ENCODE assay signal across 9 cellular contexts in the genomic region with DNA sequence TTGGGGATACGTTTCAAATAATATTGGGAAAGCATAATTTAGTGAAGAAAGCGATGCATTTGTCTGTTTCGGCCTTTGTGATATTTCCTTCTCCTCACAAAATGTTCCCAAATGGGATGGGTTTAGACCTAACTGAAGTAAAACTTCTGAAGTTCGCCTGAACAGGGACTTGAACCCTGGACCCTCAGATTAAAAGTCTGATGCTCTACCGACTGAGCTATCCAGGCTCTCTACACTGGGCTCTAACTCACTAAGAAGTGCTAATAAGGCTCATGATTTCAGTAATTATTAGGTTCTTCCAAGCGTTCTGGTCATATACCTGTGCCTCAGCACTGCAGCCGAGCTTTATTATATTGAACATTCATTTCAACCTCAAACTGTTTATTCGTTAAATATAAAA.
DNase-seq lines count a peak whose midpoint lies in the region; ATAC-seq and TF ChIP-seq lines count a peak whose summit lies in the region.
"Had no signal": no experiment of that assay in that cellular context is flagged by ENCODE, and none has a peak within 500 bp of the region (broad histone marks: within the 10 kb centered on the region; RNA-seq: fewer than 3 reads in every experiment).

No MANE protein-coding gene starts in this region.

- ATAC-seq in HG03095 (IDR thresholded peaks at IDR 0.05; ENCODE audit: unreplicated experiment) = no peak

- 0 to 19% methylated on average over 1 to 5 of the region's 8 CpGs for WGBS in mesodermal cell (ENCODE audit: insufficient coverage in 2 of 2), 2 experiments

- H3K4me1 ChIP-seq in mesodermal cell (ENCODE audit: control insufficient read depth, insufficient read depth, low read length, poor library complexity, severe bottlenecking) = no peaks in the 10 kb centered on the region

- TF ChIP-seq CTCF in GM12864 (IDR thresholded peaks at IDR 0.05; ENCODE audit: low read depth, low read length, missing control alignments) (no peak), WI38 (IDR thresholded peaks at IDR 0.05; ENCODE audit: low read depth, low read length) (no peak)

- H3K36me3 ChIP-seq in mesodermal cell (ENCODE audit: control insufficient read depth, insufficient read depth, low read length) = no peaks in the 10 kb centered on the region
- H3K36me3 ChIP-seq: thoracic aorta had no signal

- H3K9me3 ChIP-seq in mesodermal cell (ENCODE audit: control insufficient read depth, low read length) = no peaks in the 10 kb centered on the region
- H3K9me3 ChIP-seq: thoracic aorta had no signal

- H3K4me3 ChIP-seq in GM12864 (ENCODE audit: low read depth, low read length) (peak overlapping the region; percentile 60), WI38 (ENCODE audit: low read depth, low read length) (peak overlapping the region; percentile 28), mesodermal cell (ENCODE audit: extremely low read depth, insufficient read depth, low read length, poor library complexity, severe bottlenecking) (peak overlapping the region; percentile 48)

- H3K27ac ChIP-seq in mesodermal cell (ENCODE audit: low read depth, low read length, severe bottlenecking) = no peak overlapping the region
- H3K27ac ChIP-seq: thoracic aorta had no signal

- DNase-seq in GM12864 (ENCODE audit: low read depth) = no peak
- peak; percentile 29 for DNase-seq in KG1 (lab: John Stamatoyannopoulos, UW)
- no peak for DNase-seq in mesenteric fat pad (ENCODE audit: low spot score)
- no peak for DNase-seq in stimulated activated naive CD4-positive, alpha-beta T cell (lab: John Stamatoyannopoulos, UW)
- DNase-seq in epidermal melanocyte (ENCODE audit: insufficient read length, low spot score) = no peak
